ENCODE assay signal across 8 cellular contexts in the genomic region with DNA sequence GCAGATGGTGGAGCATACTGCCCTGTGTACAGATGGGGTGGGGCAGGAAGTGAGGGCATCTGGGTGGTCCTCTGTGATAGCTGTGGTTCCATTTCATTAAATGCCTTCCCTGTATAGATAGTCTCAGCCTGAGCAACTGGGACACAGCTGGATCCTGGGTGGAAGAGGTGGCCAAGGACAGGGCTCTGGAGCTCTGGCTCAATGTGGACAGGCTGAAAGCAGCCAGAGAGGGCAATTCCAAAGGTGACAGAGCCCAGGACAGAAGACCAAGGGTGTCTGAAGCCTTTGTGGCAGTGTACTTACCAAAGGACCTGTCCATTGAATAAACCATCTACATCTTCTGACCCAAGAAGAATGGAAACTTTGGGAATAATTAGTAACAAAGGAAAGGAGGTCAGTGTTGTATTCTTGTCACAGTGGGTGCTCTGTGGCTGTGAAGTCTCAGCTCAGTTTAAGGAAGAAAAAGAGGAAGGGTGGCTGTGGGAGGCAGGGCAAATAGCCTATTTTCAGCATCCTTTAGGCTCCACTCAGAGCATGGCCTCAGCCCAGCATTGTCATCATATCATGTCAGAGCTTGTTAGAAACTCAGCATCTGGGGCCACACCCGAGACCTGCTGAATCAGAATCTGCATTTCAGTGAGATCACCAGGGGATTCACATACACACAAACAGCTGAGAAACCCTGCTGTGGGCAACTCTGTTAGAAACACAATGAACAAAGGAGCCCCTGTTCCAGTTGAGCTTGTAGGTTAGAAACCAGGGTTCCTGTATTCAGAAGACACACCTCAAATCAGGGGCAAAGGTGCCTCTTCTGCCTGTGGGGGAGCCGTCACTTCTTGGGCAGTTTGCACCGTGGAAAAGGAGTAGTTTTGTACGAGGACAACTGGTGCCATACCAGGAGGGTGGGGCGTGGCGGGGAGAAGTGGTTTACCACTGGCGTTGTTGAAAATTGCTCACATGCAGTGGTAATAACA.
DNase-seq lines count a peak whose midpoint lies in the region; ATAC-seq and TF ChIP-seq lines count a peak whose summit lies in the region.

No MANE protein-coding gene starts in this region.

- H3K4me1 ChIP-seq in GM23338 (ENCODE audit: insufficient read depth) (peaks cover 33% of the 10 kb centered on the region), aorta (ENCODE audit: control insufficient read depth in 1 of 2, insufficient read depth in 2 of 2, low read length in 2 of 2) (no peaks in the 10 kb centered on the region)

- H3F3A ChIP-seq in GM23338 (replicated peaks; ENCODE audit: low read depth), result no peaks in the 10 kb centered on the region

- peak overlapping the region; percentile 3 for H3K4me2 ChIP-seq in GM23338

- H3K27ac Mint-ChIP-seq in GM23338, result no peak overlapping the region
- peak overlapping the region; percentile 98 for H3K27ac Mint-ChIP-seq in activated T-helper 17 cell treated with anti-CD3 and anti-CD28 coated beads, Interleukin-2, amount 50 U/mL, for 72 hours

- ATAC-seq in GM23338, result peak; percentile 87
- peak; percentile 74 for ATAC-seq in activated T-helper 17 cell treated with anti-CD3 and anti-CD28 coated beads, Interleukin-2, amount 50 U/mL, for 72 hours (replicated peaks)
- no peak for ATAC-seq in aorta (ENCODE audit: low FRiP score)

- H3K27me3 ChIP-seq in GM06990 (replicated peaks; ENCODE audit: control insufficient read depth, insufficient read depth, low read length) (no peaks in the 10 kb centered on the region), GM23338 (ENCODE audit: insufficient read depth) (peaks cover 47% of the 10 kb centered on the region), aorta (ENCODE audit: control insufficient read depth in 1 of 2, insufficient read depth in 2 of 2, low read length in 1 of 2) (no peaks in the 10 kb centered on the region)

- TF ChIP-seq CTCF in GM06990 (IDR thresholded peaks at IDR 0.05; ENCODE audit: insufficient read depth, low read length, poor library complexity, severe bottlenecking), result no peak
- TF ChIP-seq CTCF in GM23338 (conservative IDR thresholded peaks at IDR 0.05; ENCODE audit: low read depth in 2 of 2), result no peak
- no peak for TF ChIP-seq CTCF in lower leg skin (IDR thresholded peaks at IDR 0.05)

- peaks cover 27% of the 10 kb centered on the region for H3K36me3 Mint-ChIP-seq in GM23338 (ENCODE audit: low read depth)
- peaks cover 72% of the 10 kb centered on the region for H3K36me3 Mint-ChIP-seq in activated T-helper 17 cell treated with anti-CD3 and anti-CD28 coated beads, Interleukin-2, amount 50 U/mL, for 72 hours (ENCODE audit: low read depth)

- H3K36me3 ChIP-seq in GM06990 (ENCODE audit: control insufficient read depth, insufficient read depth, low read length) (peaks cover 3% of the 10 kb centered on the region), GM23338 (ENCODE audit: insufficient read depth) (0 out of 2 replicates have a peak, but pooled peaks cover 3% of the 10 kb centered on the region), aorta (ENCODE audit: control insufficient read depth in 1 of 2, insufficient read depth in 2 of 2, low read length in 1 of 2) (peaks cover 4 to 7% of the 10 kb centered on the region in 2 donors)

- no peak overlapping the region for H3K4me3 ChIP-seq in GM06990 (replicated peaks; ENCODE audit: low read depth, low read length)
- H3K4me3 ChIP-seq in GM23338, result 0 out of 2 replicates have a peak overlapping the region, but pooled peaks have one; percentile 20
- H3K4me3 ChIP-seq in lower leg skin (ENCODE audit: low read depth, poor library complexity, severe bottlenecking), result no peak overlapping the region
- no peak overlapping the region for H3K4me3 ChIP-seq in aorta (ENCODE audit: low read length in 2 of 2)

- H3K9me2 ChIP-seq in GM23338 (ENCODE audit: insufficient read depth), result no peaks in the 10 kb centered on the region

- no peak overlapping the region for H2AFZ ChIP-seq in GM23338

- H4K20me1 ChIP-seq in GM23338 (replicated peaks; ENCODE audit: insufficient read depth), result peaks cover 22% of the 10 kb centered on the region

- intact Hi-C loops in lower leg skin (cut with DNase I; ENCODE audit: low total_unique reads), result no loop called here
- intact Hi-C loops in aorta (cut with DNase I), result no loop called here

- no peaks in the 10 kb centered on the region for H3K79me2 ChIP-seq in GM23338 (replicated peaks; ENCODE audit: insufficient read depth)

- DNase-seq in GM06990 (ENCODE audit: extremely low read depth, insufficient read length), result peak; percentile 63
- peak; percentile 92 for DNase-seq in GM23338 (ENCODE audit: low spot score)
- peak; percentile 66 for DNase-seq in NCI-H345 (lab: John Stamatoyannopoulos, UW)
- peak; percentile 65 to 85 for DNase-seq in lower leg skin (ENCODE audit: low spot score in 2 of 2)
- DNase-seq in stimulated activated CD8-positive, alpha-beta memory T cell treated with anti-CD3 and anti-CD28 coated beads, Interleukin-7, amount 100 ng/mL, for 48 hours (ENCODE audit: extremely low read depth in 1 of 2, low read depth in 1 of 2), result peak; percentile 53 to 81
- no peak for DNase-seq in aorta
- DNase-seq in NCI-H2196 treated with DMSO at 0.1 percent for 48 hours (lab: John Stamatoyannopoulos, UW; ENCODE audit: unreplicated experiment), result no peak

- no peaks in the 10 kb centered on the region; the same call in 2 of the 3 replicates for H3K9me3 Mint-ChIP-seq in GM23338
- H3K9me3 Mint-ChIP-seq in activated T-helper 17 cell treated with anti-CD3 and anti-CD28 coated beads, Interleukin-2, amount 50 U/mL, for 72 hours, result no peaks in the 10 kb centered on the region

- no peak overlapping the region for H3K27ac ChIP-seq in GM23338 (ENCODE audit: low read depth)
- no peak overlapping the region for H3K27ac ChIP-seq in aorta (ENCODE audit: low read depth in 1 of 2, low read length in 2 of 2)

- 40 to 44% methylated on average over 7 of the region's 7 CpGs for WGBS in lower leg skin, 2 donors
- WGBS in aorta, 2 donors, result 78% methylated on average over 7 of the region's 7 CpGs

- TF ChIP-seq POLR2A in lower leg skin (IDR thresholded peaks at IDR 0.05), result no peak

- H3K9me3 ChIP-seq in aorta (ENCODE audit: control insufficient read depth, low read length), result no peaks in the 10 kb centered on the region

- peaks cover 52% of the 10 kb centered on the region for H3K4me1 Mint-ChIP-seq in GM23338
- H3K4me1 Mint-ChIP-seq in activated T-helper 17 cell treated with anti-CD3 and anti-CD28 coated beads, Interleukin-2, amount 50 U/mL, for 72 hours, result peaks cover 46% of the 10 kb centered on the region

- H3K27me3 Mint-ChIP-seq in GM23338 (ENCODE audit: insufficient read depth, low read depth, poor library complexity), result peaks cover 31% of the 10 kb centered on the region
- no peaks in the 10 kb centered on the region for H3K27me3 Mint-ChIP-seq in activated T-helper 17 cell treated with anti-CD3 and anti-CD28 coated beads, Interleukin-2, amount 50 U/mL, for 72 hours

- H3K4me3 Mint-ChIP-seq in GM23338, result peak overlapping the region; percentile 35; the same call in 1 of the 3 replicates
- H3K4me3 Mint-ChIP-seq in activated T-helper 17 cell treated with anti-CD3 and anti-CD28 coated beads, Interleukin-2, amount 50 U/mL, for 72 hours, result peak overlapping the region; percentile 77

TF ChIP-seq in GM23338, 12 proteins besides CTCF, POLR2A, EP300 and RAD21 (continues in another document):
- no peak for TF ChIP-seq EZH2phosphoT487 (IDR thresholded peaks at IDR 0.05; ENCODE audit: unreplicated experiment)
- TF ChIP-seq EZH2 (IDR thresholded peaks at IDR 0.05; ENCODE audit: low read depth, unreplicated experiment), result no peak
- TF ChIP-seq POLR2AphosphoS5 (IDR thresholded peaks at IDR 0.05; ENCODE audit: low read depth), result peak; percentile 48; the same call in 1 of the 2 replicates
- TF ChIP-seq ETS1 (IDR thresholded peaks at IDR 0.05), result no peak

Comparison
In these comparisons a context has a peak if more than half of its experiments do, and no peak if none do; other contexts are left out.
1. DNase-seq: peak in GM06990 (single experiment), GM23338 (single experiment), NCI-H345 (single experiment), lower leg skin (2 of 2) and stimulated activated CD8-positive, alpha-beta memory T cell treated with anti-CD3 and anti-CD28 coated beads, Interleukin-7, amount 100 ng/mL, for 48 hours (2 of 2); none in aorta (0 of 2) and NCI-H2196 treated with DMSO at 0.1 percent for 48 hours (single experiment).